In genomic region chr2:10337449-10337848, GRCh38 we compare ENCODE assay signal across 20 cellular contexts.
"Had no signal": no experiment of that assay in that cellular context is flagged by ENCODE, and none has a peak within 500 bp of the region (broad histone marks: within the 10 kb centered on the region; RNA-seq: fewer than 3 reads in every experiment).

No MANE protein-coding gene starts in this region.

- H3K36me3 ChIP-seq: cardiac muscle cell, suprapubic skin, uterus had no signal

- H3K4me3 ChIP-seq: cardiac muscle cell, hepatocyte, mucosa of descending colon, suprapubic skin, transverse colon, uterus had no signal

- H3K9me3 ChIP-seq: mucosa of descending colon, suprapubic skin, transverse colon, uterus had no signal

- H3K27me3 Mint-ChIP-seq: activated B cell treated with CpG ODN at 0.5 μM for 24 hours; activated CD4-positive, alpha-beta memory T cell treated with anti-CD3 and anti-CD28 coated beads, Interleukin-2, amount 10 ng/mL, durations not matched to agents 7 days and 5 days; activated T-cell treated with anti-CD3 and anti-CD28 coated beads, Interleukin-2, amount 50 U/mL, for 24 hours; naive thymus-derived CD4-positive, alpha-beta T cell; stimulated activated naive CD8-positive, alpha-beta T cell treated with anti-CD3 and anti-CD28 coated beads, Interleukin-15, amount 100 ng/mL, for 72 hours had no signal

- H3K27ac ChIP-seq: cardiac muscle cell, foreskin keratinocyte, hepatocyte, suprapubic skin, transverse colon, uterus had no signal

- H3K27ac Mint-ChIP-seq: activated B cell treated with CpG ODN at 0.5 μM for 24 hours; activated CD4-positive, alpha-beta memory T cell treated with anti-CD3 and anti-CD28 coated beads, Interleukin-2, amount 10 ng/mL, durations not matched to agents 7 days and 5 days; activated T-cell treated with anti-CD3 and anti-CD28 coated beads, Interleukin-2, amount 50 U/mL, for 24 hours; stimulated activated naive CD8-positive, alpha-beta T cell treated with anti-CD3 and anti-CD28 coated beads, Interleukin-15, amount 100 ng/mL, for 72 hours had no signal

- H3K9me3 Mint-ChIP-seq: activated B cell treated with CpG ODN at 0.5 μM for 24 hours; activated T-cell treated with anti-CD3 and anti-CD28 coated beads, Interleukin-2, amount 50 U/mL, for 24 hours had no signal

- DNase-seq: activated B cell treated with CpG ODN at 0.5 μM for 24 hours; activated CD4-positive, alpha-beta memory T cell treated with anti-CD3 and anti-CD28 coated beads, Interleukin-2, amount 10 ng/mL, durations not matched to agents 7 days and 5 days; activated CD4-positive, alpha-beta T cell treated with anti-CD3 and anti-CD28 coated beads for 48 hours; activated effector memory CD4-positive, alpha-beta T cell treated with Interleukin-2 at 50 U/mL for 16 hours; activated naive CD4-positive, alpha-beta T cell treated with anti-CD3 and anti-CD28 coated beads, Interleukin-2, amount 50 U/mL, for 16 hours; activated T-cell treated with anti-CD3 and anti-CD28 coated beads, Interleukin-2, amount 50 U/mL, for 24 hours; foreskin keratinocyte; mesenchymal stem cell; mucosa of descending colon; naive thymus-derived CD4-positive, alpha-beta T cell; nucleus accumbens; retina; stimulated activated CD4-positive, alpha-beta T cell treated with anti-CD3 and anti-CD28 coated beads, Interleukin-12 subunit alpha, Interleukin-12 subunit beta, amount 100 ng/mL, for 4 hours; stimulated activated CD4-positive, alpha-beta T cell treated with anti-CD3 and anti-CD28 coated beads, Interleukin-2, amount 100 ng/mL, for 24 hours; stimulated activated naive CD8-positive, alpha-beta T cell treated with anti-CD3 and anti-CD28 coated beads, Interleukin-15, amount 100 ng/mL, for 72 hours; transverse colon; uterus had no signal

- H3K27me3 ChIP-seq: cardiac muscle cell, foreskin keratinocyte, hepatocyte, suprapubic skin, transverse colon, uterus had no signal

- H3K4me3 Mint-ChIP-seq: activated B cell treated with CpG ODN at 0.5 μM for 24 hours; activated CD4-positive, alpha-beta memory T cell treated with anti-CD3 and anti-CD28 coated beads, Interleukin-2, amount 10 ng/mL, durations not matched to agents 7 days and 5 days; activated T-cell treated with anti-CD3 and anti-CD28 coated beads, Interleukin-2, amount 50 U/mL, for 24 hours had no signal

- H2AFZ ChIP-seq: hepatocyte had no signal

- ATAC-seq: foreskin keratinocyte; mucosa of descending colon; naive thymus-derived CD4-positive, alpha-beta T cell; stimulated activated naive CD8-positive, alpha-beta T cell treated with anti-CD3 and anti-CD28 coated beads, Interleukin-15, amount 100 ng/mL, for 72 hours had no signal

- H3K4me2 ChIP-seq: hepatocyte had no signal
